Comparison of ENCODE assay signal across 27 cellular contexts in the genomic region with DNA sequence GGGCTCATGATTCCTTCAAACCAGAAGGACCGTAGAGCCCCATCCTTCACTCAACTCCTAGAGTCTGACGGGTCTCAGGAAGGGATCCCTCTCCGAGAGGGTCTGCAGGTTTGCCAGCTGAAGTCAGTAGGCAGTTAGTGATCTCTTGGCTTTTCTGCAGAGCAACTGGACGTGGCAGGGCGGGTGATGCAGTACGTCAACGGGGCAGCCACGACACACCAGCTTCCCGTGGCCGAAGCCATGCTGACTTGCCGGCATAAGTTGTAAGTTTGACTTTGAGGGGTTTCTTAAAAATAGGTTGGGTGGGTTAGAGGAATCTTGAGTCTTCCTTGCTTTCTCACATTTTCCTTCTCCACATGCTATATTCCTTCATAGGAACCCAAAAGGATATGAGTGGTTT. TPM values are rescaled to one million over a fixed set of nuclear protein-coding genes. Genes with fewer than 3 reads are reported as not detected.
A peak's percentile ranks its signal among the peaks of the same experiment; 100 is the strongest.
DNase-seq lines count a peak whose midpoint lies in the region; ATAC-seq, FAIRE-seq and TF ChIP-seq lines count a peak whose summit lies in the region.
"Had no signal": no experiment of that assay in that cellular context is flagged by ENCODE, and none has a peak within 500 bp of the region (broad histone marks: within the 10 kb centered on the region; RNA-seq: fewer than 3 reads in every experiment).

No MANE protein-coding gene starts in this region.

- no peak for ATAC-seq in activated CD8-positive, alpha-beta memory T cell treated with anti-CD3 and anti-CD28 coated beads, Interleukin-2, amount 10 ng/mL, durations not matched to agents 7 days and 5 days
- ATAC-seq in Right ventricle myocardium inferior = no peak
- ATAC-seq: CD8-positive, alpha-beta T cell had no signal

- no peak overlapping the region for H2AFZ ChIP-seq in astrocyte (ENCODE audit: low read depth, low read length)
- no peak overlapping the region for H2AFZ ChIP-seq in trophoblast cell (ENCODE audit: insufficient read depth, low read length, poor library complexity)

- no peak overlapping the region for H3K4me3 ChIP-seq in right atrium auricular region
- no peak overlapping the region for H3K4me3 ChIP-seq in astrocyte (ENCODE audit: insufficient read depth, low read depth, low read length)
- H3K4me3 ChIP-seq in trophoblast cell (ENCODE audit: low read depth, low read length) = no peak overlapping the region
- H3K4me3 ChIP-seq: MG63 had no signal

- H3K27me3 ChIP-seq in right atrium auricular region = no peaks in the 10 kb centered on the region
- no peaks in the 10 kb centered on the region for H3K27me3 ChIP-seq in astrocyte (ENCODE audit: insufficient read depth, low read length)
- H3K27me3 ChIP-seq in trophoblast cell (ENCODE audit: insufficient read depth, low read length) = no peaks in the 10 kb centered on the region
- H3K27me3 ChIP-seq: MG63 had no signal

- no peak overlapping the region for H3K23ac ChIP-seq in trophoblast cell (ENCODE audit: low read length)

- H2BK5ac ChIP-seq in trophoblast cell (ENCODE audit: low read depth, low read length, poor library complexity) = no peak overlapping the region

- H2BK12ac ChIP-seq in trophoblast cell (ENCODE audit: low read length) = no peak overlapping the region

- no peak overlapping the region for H4K8ac ChIP-seq in trophoblast cell (ENCODE audit: low read depth, low read length)

- H3K27me3 Mint-ChIP-seq in activated CD8-positive, alpha-beta memory T cell treated with anti-CD3 and anti-CD28 coated beads, Interleukin-2, amount 10 ng/mL, durations not matched to agents 7 days and 5 days = no peaks in the 10 kb centered on the region
- H3K27me3 Mint-ChIP-seq in astrocyte (ENCODE audit: low read depth, unreplicated experiment) = peaks cover 2% of the 10 kb centered on the region

- H2AK5ac ChIP-seq in trophoblast cell (ENCODE audit: low read length) = no peak overlapping the region

- no peaks in the 10 kb centered on the region for H4K20me1 ChIP-seq in astrocyte (ENCODE audit: insufficient read depth, low read length)

- H3K27ac Mint-ChIP-seq in activated CD8-positive, alpha-beta memory T cell treated with anti-CD3 and anti-CD28 coated beads, Interleukin-2, amount 10 ng/mL, durations not matched to agents 7 days and 5 days = peak overlapping the region; percentile 8
- no peak overlapping the region for H3K27ac Mint-ChIP-seq in astrocyte (ENCODE audit: unreplicated experiment)

- H3K4me2 ChIP-seq in astrocyte (ENCODE audit: low read length) (no peak overlapping the region), trophoblast cell (ENCODE audit: low read length) (no peak overlapping the region)

- H3K79me2 ChIP-seq in astrocyte (ENCODE audit: insufficient read depth, low read length) = no peaks in the 10 kb centered on the region
- no peaks in the 10 kb centered on the region for H3K79me2 ChIP-seq in trophoblast cell (ENCODE audit: control insufficient read depth, insufficient read depth, low read length, poor library complexity)

- H3K4me1 Mint-ChIP-seq in activated CD8-positive, alpha-beta memory T cell treated with anti-CD3 and anti-CD28 coated beads, Interleukin-2, amount 10 ng/mL, durations not matched to agents 7 days and 5 days = no peaks in the 10 kb centered on the region
- H3K4me1 Mint-ChIP-seq in astrocyte (ENCODE audit: low read depth, unreplicated experiment) = no peaks in the 10 kb centered on the region

- no peak overlapping the region for H3K18ac ChIP-seq in trophoblast cell (ENCODE audit: low read length)

- H3K4me1 ChIP-seq in right atrium auricular region (no peaks in the 10 kb centered on the region), astrocyte (ENCODE audit: insufficient read depth, low read length) (no peaks in the 10 kb centered on the region), trophoblast cell (ENCODE audit: control insufficient read depth in 1 of 2, insufficient read depth in 2 of 2, low read length in 2 of 2) (no peaks in the 10 kb centered on the region)
- H3K4me1 ChIP-seq: Caco-2 had no signal

- peaks cover 14% of the 10 kb centered on the region for H3K36me3 Mint-ChIP-seq in activated CD8-positive, alpha-beta memory T cell treated with anti-CD3 and anti-CD28 coated beads, Interleukin-2, amount 10 ng/mL, durations not matched to agents 7 days and 5 days
- peaks cover 33% of the 10 kb centered on the region for H3K36me3 Mint-ChIP-seq in astrocyte (ENCODE audit: low read depth, unreplicated experiment)

- H4K12ac ChIP-seq in trophoblast cell (ENCODE audit: low read depth, low read length) = no peak overlapping the region

- H2BK120ac ChIP-seq in trophoblast cell (ENCODE audit: insufficient read depth, low read length, poor library complexity) = no peak overlapping the region

- H3K4me3 Mint-ChIP-seq in activated CD8-positive, alpha-beta memory T cell treated with anti-CD3 and anti-CD28 coated beads, Interleukin-2, amount 10 ng/mL, durations not matched to agents 7 days and 5 days = no peak overlapping the region
- H3K4me3 Mint-ChIP-seq in astrocyte (ENCODE audit: unreplicated experiment) = peak overlapping the region; percentile 27
- H3K4me3 Mint-ChIP-seq: CD8-positive, alpha-beta T cell had no signal

- CTCF ChIA-PET in activated CD8-positive, alpha-beta memory T cell treated with anti-CD3 and anti-CD28 coated beads, Interleukin-2, amount 10 ng/mL, durations not matched to agents 7 days and 5 days (lab: Charles Lee) = interaction anchor here (1.2 kb wide), 1 partner anchor 13 kb away, joined by 3 read pairs; no protein-coding TSS in a partner anchor

- H3K36me3 ChIP-seq in right atrium auricular region (peaks cover 89% of the 10 kb centered on the region), astrocyte (ENCODE audit: insufficient read depth, low read length) (peaks cover 19% of the 10 kb centered on the region), trophoblast cell (ENCODE audit: control insufficient read depth in 1 of 2, insufficient read depth in 2 of 2, low read length in 2 of 2) (peaks cover 68 to 90% of the 10 kb centered on the region in 2 experiments)

- DNase-seq in activated CD8-positive, alpha-beta memory T cell treated with anti-CD3 and anti-CD28 coated beads, Interleukin-2, amount 10 ng/mL, durations not matched to agents 7 days and 5 days = no peak
- DNase-seq in activated CD8-positive, alpha-beta memory T cell treated with anti-CD3 and anti-CD28 coated beads, Interleukin-2, amount 50 U/mL, for 4 hours = no peak
- DNase-seq in Right ventricle myocardium inferior (ENCODE audit: missing footprints) (peak; percentile 49), right atrium auricular region (ENCODE audit: low spot score) (no peak), astrocyte (ENCODE audit: low read depth) (no peak), trophoblast cell (no peak)
- no peak for DNase-seq in activated CD4-positive, CD25-positive, alpha-beta regulatory T cell treated with anti-CD3 and anti-CD28 coated beads, Interleukin-2, amount 50 U/mL, for 72 hours
- DNase-seq: C1 segment of cervical spinal cord; Caco-2; CD8-positive, alpha-beta T cell; DMS79; EL; GF-D8; GOT3; HCEC 1CT; IMR-90; KG1; MG63; NCI-H1105 treated with DMSO at 0.1 percent for 48 hours; NCI-H2029; NCI-H446; NCI-H524 treated with DMSO at 0.1 percent for 48 hours; NCI-H774 had no signal

- no peak for TF ChIP-seq CTCF in right atrium auricular region (IDR thresholded peaks at IDR 0.05)
- no peak for TF ChIP-seq CTCF in astrocyte (IDR thresholded peaks at IDR 0.05; ENCODE audit: insufficient read depth, low read depth, low read length)

- H3K9me3 ChIP-seq in right atrium auricular region = no peaks in the 10 kb centered on the region
- H3K9me3 ChIP-seq in astrocyte (ENCODE audit: insufficient read depth, low read depth, low read length) = no peaks in the 10 kb centered on the region
- no peaks in the 10 kb centered on the region for H3K9me3 ChIP-seq in trophoblast cell (ENCODE audit: insufficient read depth, low read depth, low read length)
- H3K9me3 ChIP-seq: Caco-2, MG63 had no signal

- H3K14ac ChIP-seq in trophoblast cell (ENCODE audit: low read length) = no peak overlapping the region

- H3K4ac ChIP-seq in trophoblast cell (ENCODE audit: low read depth, low read length) = no peak overlapping the region

- no peaks in the 10 kb centered on the region for H3K9me3 Mint-ChIP-seq in activated CD8-positive, alpha-beta memory T cell treated with anti-CD3 and anti-CD28 coated beads, Interleukin-2, amount 10 ng/mL, durations not matched to agents 7 days and 5 days (ENCODE audit: low read depth)
- no peaks in the 10 kb centered on the region for H3K9me3 Mint-ChIP-seq in astrocyte (ENCODE audit: unreplicated experiment)
- H3K9me3 Mint-ChIP-seq: CD8-positive, alpha-beta T cell had no signal

- intact Hi-C loops in Right ventricle myocardium inferior (cut with DNase I) = no loop called here

- no peak overlapping the region for H4K91ac ChIP-seq in trophoblast cell (ENCODE audit: low read depth, low read length)

- FAIRE-seq in astrocyte (lab: Jason Lieb, UNC) = no peak
- FAIRE-seq: A204.1, GM12891, RCC 7860 had no signal

- H3K9ac ChIP-seq in astrocyte (ENCODE audit: low read length) (no peak overlapping the region), trophoblast cell (ENCODE audit: low read length) (no peak overlapping the region)

- no CpG with 5 or more reads among the region's 11 CpGs for WGBS in trophoblast cell (ENCODE audit: extremely low coverage, insufficient coverage, insufficient read length)

- no peaks in the 10 kb centered on the region for H3K79me1 ChIP-seq in trophoblast cell (ENCODE audit: low read length)

- no peak overlapping the region for H3K27ac ChIP-seq in right atrium auricular region
- H3K27ac ChIP-seq in astrocyte (ENCODE audit: low read depth, low read length) = no peak overlapping the region
- no peak overlapping the region for H3K27ac ChIP-seq in trophoblast cell (ENCODE audit: low read depth, low read length)

RNA-seq across cellular contexts. Expression of a gene that starts 22.4 kb away (rescaled TPM):
- 10 to 100 TPM; 44.5 to 56.5 TPM for total RNA-seq in activated CD8-positive, alpha-beta memory T cell treated with anti-CD3 and anti-CD28 coated beads, Interleukin-2, amount 10 ng/mL, durations not matched to agents 7 days and 5 days
- total RNA-seq in Right ventricle myocardium inferior = 35.3 TPM
- total RNA-seq in right atrium auricular region = 10 to 100 TPM; 17.7 to 29.6 TPM
- 43.1 and 44.8 TPM in 2 replicates for total RNA-seq in astrocyte
- polyA plus RNA-seq in trophoblast cell (2013) = 28.2 and 28.4 TPM in 2 replicates

RNA-seq across cellular contexts. Expression of a gene that starts 33.3 kb away (rescaled TPM):
- 100 to 1,000 TPM; 146 to 155 TPM for total RNA-seq in activated CD8-positive, alpha-beta memory T cell treated with anti-CD3 and anti-CD28 coated beads, Interleukin-2, amount 10 ng/mL, durations not matched to agents 7 days and 5 days
- total RNA-seq in Right ventricle myocardium inferior = 125 TPM
- 100 to 1,000 TPM in 1 of 2 donors, 10 to 100 TPM in 1; 95.6 to 115 TPM for total RNA-seq in right atrium auricular region
- total RNA-seq in astrocyte = 109 and 120 TPM in 2 replicates
- 160 and 162 TPM in 2 replicates for polyA plus RNA-seq in trophoblast cell (2013)

RNA-seq across cellular contexts. Expression of a gene that starts 42.8 kb away (rescaled TPM):
- 1 to 10 TPM; 1.1 to 1.2 TPM for total RNA-seq in activated CD8-positive, alpha-beta memory T cell treated with anti-CD3 and anti-CD28 coated beads, Interleukin-2, amount 10 ng/mL, durations not matched to agents 7 days and 5 days
- total RNA-seq in Right ventricle myocardium inferior (not detected), right atrium auricular region (not detected), astrocyte (12.2 and 12.3 TPM in 2 replicates)
- polyA plus RNA-seq in trophoblast cell (2013) = 4.7 and 5.3 TPM in 2 replicates

RNA-seq across cellular contexts. Expression of a gene that starts 53.8 kb away (rescaled TPM):
- 10 to 100 TPM; 56.5 to 73.9 TPM for total RNA-seq in activated CD8-positive, alpha-beta memory T cell treated with anti-CD3 and anti-CD28 coated beads, Interleukin-2, amount 10 ng/mL, durations not matched to agents 7 days and 5 days
- 48.7 TPM for total RNA-seq in Right ventricle myocardium inferior
- total RNA-seq in right atrium auricular region = 100 to 1,000 TPM in 1 of 2 donors, 10 to 100 TPM in 1; 68.1 to 100 TPM
- 129 and 159 TPM in 2 replicates for total RNA-seq in astrocyte
- polyA plus RNA-seq in trophoblast cell (2013) = 225 and 238 TPM in 2 replicates

RNA-seq across cellular contexts. Expression of a gene that starts 56.6 kb away (rescaled TPM):
- not detected for total RNA-seq in activated CD8-positive, alpha-beta memory T cell treated with anti-CD3 and anti-CD28 coated beads, Interleukin-2, amount 10 ng/mL, durations not matched to agents 7 days and 5 days
- total RNA-seq in Right ventricle myocardium inferior (0.14 TPM), right atrium auricular region (1 to 10 TPM; 1.4 to 5.5 TPM), astrocyte (1.8 and 2.0 TPM in 2 replicates)
- 0.10 and 0.12 TPM in 2 replicates for polyA plus RNA-seq in trophoblast cell (2013)
- total RNA-seq: IMR-90 had no signal
- polyA plus RNA-seq: AG04450 had no signal
